26 cellular contexts compared by ENCODE assay signal in the genomic region with DNA sequence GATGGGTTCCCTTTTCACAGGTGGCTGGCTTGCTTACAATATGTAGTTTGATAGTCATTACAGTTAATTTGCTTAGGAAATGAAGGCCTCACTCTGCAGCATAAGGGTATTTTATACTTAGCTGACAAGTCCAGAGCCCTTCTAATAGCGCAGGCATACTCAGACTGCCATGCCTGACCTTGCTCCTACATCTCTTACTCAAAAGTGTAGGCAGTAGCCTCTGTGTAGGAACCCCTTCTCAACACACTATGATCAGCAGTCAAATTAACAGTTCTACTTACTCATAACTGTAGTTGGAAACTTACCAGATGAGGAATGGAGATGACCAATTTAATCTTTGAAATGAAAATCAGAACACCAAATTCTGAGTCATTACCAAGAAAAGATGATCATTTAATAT.
DNase-seq lines count a peak whose midpoint lies in the region; ATAC-seq lines count a peak whose summit lies in the region.
"Had no signal": no experiment of that assay in that cellular context is flagged by ENCODE, and none has a peak within 500 bp of the region (broad histone marks: within the 10 kb centered on the region; RNA-seq: fewer than 3 reads in every experiment).

No MANE protein-coding gene starts in this region.

- intact Hi-C loops in left cardiac atrium (cut with DNase I), result no loop called here

- ATAC-seq in GM18519 (IDR thresholded peaks at IDR 0.05; ENCODE audit: low FRiP score, unreplicated experiment) (peak; percentile 70), GM21360 (IDR thresholded peaks at IDR 0.05; ENCODE audit: unreplicated experiment) (peak; percentile 80), HG02973 (IDR thresholded peaks at IDR 0.05; ENCODE audit: unreplicated experiment) (peak; percentile 63), left cardiac atrium (no peak)
- ATAC-seq: HCT116, K562, left lung, T-helper 17 cell had no signal

- DNase-seq in RKO (ENCODE audit: low spot score), result peak; percentile 11
- DNase-seq in germinal center (ENCODE audit: low spot score), result no peak
- DNase-seq in glomerular visceral epithelial cell (ENCODE audit: extremely low spot score), result no peak
- DNase-seq in left cardiac atrium, result no peak
- DNase-seq in NCI-H510A (lab: John Stamatoyannopoulos, UW), result no peak
- DNase-seq: activated CD4-positive, alpha-beta memory T cell treated with anti-CD3 and anti-CD28 coated beads for 36 hours; activated CD4-positive, alpha-beta T cell treated with anti-CD3 and anti-CD28 coated beads for 1 hour; activated CD8-positive, alpha-beta memory T cell treated with anti-CD3 and anti-CD28 coated beads, Interleukin-2, amount 50 U/mL, for 4 hours; activated naive CD4-positive, alpha-beta T cell treated with Interleukin-2 at 50 U/mL for 16 hours; CD4-positive, alpha-beta T cell; central memory CD4-positive, alpha-beta T cell; cortex of kidney; effector memory CD4-positive, alpha-beta T cell; left lung; NCI-H1048; NCI-H1694; NK-92 treated with Interleukin-12 subunit alpha and Interleukin-12 subunit beta, amount 100 ng/mL, for 24 hours; SK-N-SH; stimulated activated CD4-positive, alpha-beta T cell treated with anti-CD3 and anti-CD28 coated beads, Interleukin-4, amount 100 ng/mL, for 1 hour; T-helper 17 cell; transverse colon had no signal

Comparison
In these comparisons a context has a peak if more than half of its experiments do, and no peak if none do; other contexts are left out.
1. ATAC-seq: peak in GM18519 (single experiment), GM21360 (single experiment) and HG02973 (single experiment); none in left cardiac atrium (0 of 2).